Comparison of ENCODE assay signal across 8 cellular contexts in genomic region chrX:120308959-120309872, GRCh38. TPM values are rescaled to one million over a fixed set of nuclear protein-coding genes. Genes with fewer than 3 reads are reported as not detected.
DNase-seq lines count a peak whose midpoint lies in the region; ATAC-seq and TF ChIP-seq lines count a peak whose summit lies in the region.

No MANE protein-coding gene starts in this region.

- H3K27ac Mint-ChIP-seq in WTC11: no peak overlapping the region

- POLR2A ChIA-PET in WTC11 (lab: Charles Lee): interaction anchor here (0.5 to 1.2 kb wide), 3 partner anchors 34 to 59 kb away, joined by 3 to 4 read pairs (median 3); partner anchors contain the start of gene ZBTB33

- peak; percentile 91 for ATAC-seq in GM21723 (IDR thresholded peaks at IDR 0.05; ENCODE audit: unreplicated experiment)
- ATAC-seq in WTC11: peak; percentile 76
- ATAC-seq in left colon: peak; percentile 81

- no peaks in the 10 kb centered on the region for H3K36me3 Mint-ChIP-seq in WTC11

- no peak overlapping the region for H3K27ac ChIP-seq in caudate nucleus (ENCODE audit: low read depth, low read length)

- H3K4me1 Mint-ChIP-seq in WTC11: peaks cover 44% of the 10 kb centered on the region

- H3K9me3 Mint-ChIP-seq in WTC11: no peaks in the 10 kb centered on the region

- 0 out of 2 replicates have a peak, but pooled peaks have one; percentile 21 for TF ChIP-seq CTCF in WTC11 (IDR thresholded peaks at IDR 0.05)

- intact Hi-C loops in left colon (cut with DNase I, micrococcal nuclease): no loop called here

- CTCF ChIA-PET in WTC11 (lab: Charles Lee): interaction anchor here (0.7 to 3.6 kb wide), 15 partner anchors 9 to 328 kb away, joined by 3 to 38 read pairs (median 4); no protein-coding TSS in a partner anchor

- peak overlapping the region; percentile 74 for H3K4me3 Mint-ChIP-seq in WTC11

- DNase-seq in DMS79 (lab: John Stamatoyannopoulos, UW): peak; percentile 63
- peak; percentile 57 for DNase-seq in LHCN-M2 (ENCODE audit: low read depth)
- DNase-seq in WTC11 (ENCODE audit: low spot score): peak; percentile 67
- peak in 51 of 61 donors; percentile 0 to 56 (median 16) for DNase-seq in caudate nucleus (lab: John Stamatoyannopoulos, UW)
- DNase-seq in left colon: peak; percentile 57 to 59
- peak; percentile 65 for DNase-seq in stimulated activated CD4-positive, alpha-beta T cell treated with anti-CD3 and anti-CD28 coated beads, Interleukin-1b, Interleukin-23, amount 100 ng/mL, for 48 hours
- no peak for DNase-seq in SW480 (ENCODE audit: low spot score)

- peaks cover 98% of the 10 kb centered on the region for H3K27me3 Mint-ChIP-seq in WTC11 (ENCODE audit: low read depth)

TF ChIP-seq in WTC11, 78 proteins besides CTCF, POLR2A, EP300 and RAD21:
- TF ChIP-seq FOXK1 (CRISPR knock-in tag; IDR thresholded peaks at IDR 0.05) (peak; percentile 46; the same call in 1 of the 2 replicates), PRDM15 (CRISPR knock-in tag; IDR thresholded peaks at IDR 0.05) (no peak)

RNA-seq across cellular contexts. Expression of gene TMEM255A, which starts 2.0 kb away (rescaled TPM):
- 0.06 and 0.17 TPM in 2 replicates for total RNA-seq in LHCN-M2 (2014; rRNA removed)
- polyA plus RNA-seq in LHCN-M2 (2012): 2.2 TPM
- total RNA-seq in WTC11 (2021): 0.41 to 0.69 TPM (median 0.61 TPM) in 3 replicates
- 1 to 10 TPM in 1 of 2 donors, under 1 TPM in 1; 0.67 to 2.5 TPM for total RNA-seq in left colon

RNA-seq across cellular contexts. Expression of gene ATP1B4, which starts 52.7 kb away (rescaled TPM):
- total RNA-seq in LHCN-M2 (2014; rRNA removed): not detected in 2 replicates
- not detected for polyA plus RNA-seq in LHCN-M2 (2012)
- not detected in 3 replicates for total RNA-seq in WTC11 (2021)
- total RNA-seq in left colon: not detected

RNA-seq across cellular contexts. Expression of gene ZBTB33, which starts 58.6 kb away (rescaled TPM):
- total RNA-seq in LHCN-M2 (2014; rRNA removed): 16.4 and 18.1 TPM in 2 replicates
- polyA plus RNA-seq in LHCN-M2 (2012): 2.6 TPM
- 12.3 to 16.2 TPM (median 12.5 TPM) in 3 replicates for total RNA-seq in WTC11 (2021)
- 10 to 100 TPM in 1 of 2 donors, 1 to 10 TPM in 1; 9.3 to 13.4 TPM for total RNA-seq in left colon
